ENCODE assay signal across 7 cellular contexts in the genomic region with DNA sequence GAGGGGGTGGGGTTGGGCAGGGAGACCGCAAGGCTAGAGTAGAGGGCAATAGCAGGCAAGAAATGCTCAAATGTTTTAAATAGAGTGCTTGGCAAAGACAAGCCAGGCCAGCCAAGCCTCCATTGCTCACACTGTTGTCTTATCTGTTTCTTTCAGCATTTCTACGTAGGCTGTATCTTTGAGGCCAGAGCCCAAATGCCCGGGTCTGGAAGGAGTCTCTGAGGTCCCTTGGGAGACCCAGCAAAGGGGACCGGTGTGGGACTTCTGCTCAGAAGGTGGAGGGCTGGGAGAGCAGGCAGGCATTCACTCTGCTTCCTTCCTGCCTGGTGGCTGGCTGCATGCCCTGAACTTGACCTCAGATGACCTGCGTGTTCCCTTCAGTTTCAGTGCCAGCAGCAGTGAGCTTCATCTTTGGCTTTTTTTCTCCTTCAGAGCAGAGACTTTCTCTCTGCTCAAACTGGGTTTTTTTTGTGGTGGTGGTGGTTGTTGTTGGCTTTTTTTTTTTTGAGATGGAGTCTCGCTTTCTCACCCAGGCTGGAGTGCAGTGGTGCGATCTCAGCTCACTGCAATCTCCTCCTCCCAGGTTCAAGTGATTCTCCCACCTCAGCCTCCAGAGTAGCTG. TPM values are rescaled to one million over a fixed set of nuclear protein-coding genes. Genes with fewer than 3 reads are reported as not detected.
A peak's percentile ranks its signal among the peaks of the same experiment; 100 is the strongest.
DNase-seq lines count a peak whose midpoint lies in the region; ATAC-seq and TF ChIP-seq lines count a peak whose summit lies in the region.

No MANE protein-coding gene starts in this region.

- H3K36me3 Mint-ChIP-seq in glutamatergic neuron (ENCODE audit: unreplicated experiment), result no peaks in the 10 kb centered on the region
- H3K36me3 Mint-ChIP-seq in stimulated activated naive B cell treated with anti-CD40 and anti-IgM and Interleukin-4, amounts not matched to agents 10 μg/mL and 1 μg/mL and 100 μg/mL, for 72 hours, result peaks cover 0 to 2% of the 10 kb centered on the region in 2 donors

- DNase-seq in Kasumi-1 (lab: John Stamatoyannopoulos, UW) (peak; percentile 86 to 90), glutamatergic neuron (peak; percentile 26), GM19240 (ENCODE audit: insufficient read length, low spot score) (no peak)
- DNase-seq in activated CD4-positive, alpha-beta T cell treated with anti-CD3 and anti-CD28 coated beads for 48 hours, result peak; percentile 64
- peak; percentile 51 for DNase-seq in stimulated activated naive B cell treated with anti-CD40 and anti-IgM and Interleukin-4, amounts not matched to agents 10 μg/mL and 1 μg/mL and 100 μg/mL, for 72 hours

- no peak overlapping the region for H3K4me3 Mint-ChIP-seq in glutamatergic neuron (ENCODE audit: unreplicated experiment)
- H3K4me3 Mint-ChIP-seq in stimulated activated naive B cell treated with anti-CD40 and anti-IgM and Interleukin-4, amounts not matched to agents 10 μg/mL and 1 μg/mL and 100 μg/mL, for 72 hours, result peak overlapping the region; percentile 59 to 76

- H3K27ac Mint-ChIP-seq in glutamatergic neuron (ENCODE audit: unreplicated experiment), result no peak overlapping the region
- peak overlapping the region; percentile 89 for H3K27ac Mint-ChIP-seq in stimulated activated naive B cell treated with anti-CD40 and anti-IgM and Interleukin-4, amounts not matched to agents 10 μg/mL and 1 μg/mL and 100 μg/mL, for 72 hours

- no peaks in the 10 kb centered on the region for H3K27me3 Mint-ChIP-seq in glutamatergic neuron (ENCODE audit: unreplicated experiment)
- H3K27me3 Mint-ChIP-seq in stimulated activated naive B cell treated with anti-CD40 and anti-IgM and Interleukin-4, amounts not matched to agents 10 μg/mL and 1 μg/mL and 100 μg/mL, for 72 hours, result no peaks in the 10 kb centered on the region

- no peak for TF ChIP-seq CTCF in glutamatergic neuron (IDR thresholded peaks at IDR 0.05; ENCODE audit: partially characterized antibody, unreplicated experiment)

- peak; percentile 21 for TF ChIP-seq POLR2A in GM15510 (IDR thresholded peaks at IDR 0.05; ENCODE audit: borderline replicate concordance, extremely low read depth, insufficient read length)

- peak; percentile 84 for ATAC-seq in GM21717 (IDR thresholded peaks at IDR 0.05; ENCODE audit: unreplicated experiment)
- ATAC-seq in stimulated activated naive B cell treated with anti-CD40 and anti-IgM and Interleukin-4, amounts not matched to agents 10 μg/mL and 1 μg/mL and 100 μg/mL, for 72 hours (replicated peaks), result peak; percentile 86 to 87

- H3K4me1 Mint-ChIP-seq in glutamatergic neuron (ENCODE audit: low read depth, unreplicated experiment), result no peaks in the 10 kb centered on the region
- H3K4me1 Mint-ChIP-seq in stimulated activated naive B cell treated with anti-CD40 and anti-IgM and Interleukin-4, amounts not matched to agents 10 μg/mL and 1 μg/mL and 100 μg/mL, for 72 hours, result peaks cover 33 to 53% of the 10 kb centered on the region in 2 donors

- peaks cover 4% of the 10 kb centered on the region for H3K9me3 Mint-ChIP-seq in glutamatergic neuron (ENCODE audit: unreplicated experiment)
- no peaks in the 10 kb centered on the region for H3K9me3 Mint-ChIP-seq in stimulated activated naive B cell treated with anti-CD40 and anti-IgM and Interleukin-4, amounts not matched to agents 10 μg/mL and 1 μg/mL and 100 μg/mL, for 72 hours

RNA-seq across cellular contexts. Expression of a gene that starts 13.7 kb away (rescaled TPM):
- total RNA-seq in glutamatergic neuron (ENCODE audit: unreplicated experiment), result 92.4 TPM

RNA-seq across cellular contexts. Expression of a gene that starts 44.3 kb away (rescaled TPM):
- total RNA-seq in glutamatergic neuron (ENCODE audit: unreplicated experiment), result 96.8 TPM
